Comparison of ENCODE assay signal across 23 cellular contexts in the genomic region with DNA sequence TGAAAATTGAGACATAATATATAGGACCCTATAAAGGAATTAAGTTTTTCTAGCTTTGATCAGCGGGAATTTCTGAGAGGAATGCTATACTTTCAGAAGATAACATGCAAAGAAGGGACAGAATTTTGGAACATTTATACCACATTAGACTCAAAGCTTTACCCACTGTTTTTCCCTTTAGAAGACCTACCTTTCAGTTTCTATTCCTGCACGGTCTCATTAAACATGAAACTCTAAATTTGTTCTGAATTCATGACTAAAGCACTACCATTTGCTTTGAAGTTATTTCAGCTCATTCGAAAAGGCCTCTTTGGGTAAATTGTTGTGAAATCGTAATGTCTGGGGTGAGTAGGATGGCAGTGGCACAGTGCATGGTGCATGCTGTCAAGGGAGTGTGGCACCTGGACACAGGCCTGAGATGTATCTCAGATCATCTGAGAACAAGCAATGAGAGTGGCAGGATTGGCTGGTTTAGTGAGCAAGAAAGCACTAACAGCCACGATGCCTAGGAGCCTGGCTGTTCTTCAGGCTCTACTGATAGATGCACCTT. TPM values are rescaled to one million over a fixed set of nuclear protein-coding genes. Genes with fewer than 3 reads are reported as not detected.
DNase-seq lines count a peak whose midpoint lies in the region; ATAC-seq and TF ChIP-seq lines count a peak whose summit lies in the region.
"Had no signal": no experiment of that assay in that cellular context is flagged by ENCODE, and none has a peak within 500 bp of the region (broad histone marks: within the 10 kb centered on the region; RNA-seq: fewer than 3 reads in every experiment).

No MANE protein-coding gene starts in this region.

- peaks cover 9% of the 10 kb centered on the region for H3K4me1 Mint-ChIP-seq in activated CD8-positive, alpha-beta T cell treated with anti-CD3 and anti-CD28 coated beads for 36 hours (ENCODE audit: low read depth)
- H3K4me1 Mint-ChIP-seq in activated CD8-positive, alpha-beta T cell treated with anti-CD3 and anti-CD28 coated beads, Interleukin-2, amount 10 ng/mL, durations not matched to agents 7 days and 5 days (ENCODE audit: low read depth): peaks cover 6% of the 10 kb centered on the region
- H3K4me1 Mint-ChIP-seq in activated T-helper 1 cell treated with anti-CD3 and anti-CD28 coated beads, Interleukin-12 subunit alpha, Interleukin-12 subunit beta, Interleukin-2, Interleukin-4 antibody, amounts not matched to agents 30 ng/mL and 10 ng/mL and 1 ng/mL, durations not matched to agents 14 hours and 24 hours and 36 hours (ENCODE audit: low read depth): peaks cover 8% of the 10 kb centered on the region
- H3K4me1 Mint-ChIP-seq: activated B cell treated with CpG ODN at 0.5 μM for 24 hours, immature natural killer cell had no signal

- TF ChIP-seq CTCF in activated CD8-positive, alpha-beta T cell treated with anti-CD3 and anti-CD28 coated beads for 36 hours (IDR thresholded peaks at IDR 0.05): no peak

- peak overlapping the region; percentile 4 for H3K27ac Mint-ChIP-seq in activated CD8-positive, alpha-beta T cell treated with anti-CD3 and anti-CD28 coated beads for 36 hours
- H3K27ac Mint-ChIP-seq in activated CD8-positive, alpha-beta T cell treated with anti-CD3 and anti-CD28 coated beads, Interleukin-2, amount 10 ng/mL, durations not matched to agents 7 days and 5 days: no peak overlapping the region
- peak overlapping the region; percentile 45 for H3K27ac Mint-ChIP-seq in activated T-helper 1 cell treated with anti-CD3 and anti-CD28 coated beads, Interleukin-12 subunit alpha, Interleukin-12 subunit beta, Interleukin-2, Interleukin-4 antibody, amounts not matched to agents 30 ng/mL and 10 ng/mL and 1 ng/mL, durations not matched to agents 14 hours and 24 hours and 36 hours
- H3K27ac Mint-ChIP-seq: activated B cell treated with CpG ODN at 0.5 μM for 24 hours; activated T-helper 2 cell treated with anti-CD3 and anti-CD28 coated beads, Interferon-gamma antibody, Interleukin-2, Interleukin-4, amounts not matched to agents 10 μg/mL and 5 μg/mL and 100 μg/mL, durations not matched to agents 14 hours and 24 hours and 36 hours; immature natural killer cell had no signal

- H3K79me2 ChIP-seq in Karpas-422 (ENCODE audit: low read length): no peaks in the 10 kb centered on the region

- no peaks in the 10 kb centered on the region for H3K9me3 ChIP-seq in Karpas-422 (ENCODE audit: low read length)
- H3K9me3 ChIP-seq: SK-N-SH, thyroid gland had no signal

- H3K4me2 ChIP-seq in Karpas-422 (ENCODE audit: low read depth, low read length, poor library complexity, severe bottlenecking): no peak overlapping the region
- H3K4me2 ChIP-seq: BLaER1 treated with 17β-estradiol and CSF1 and Interleukin-3, amounts not matched to agents 10 nM and 100 nM; SK-N-SH had no signal

- no peak overlapping the region for H3K4me3 ChIP-seq in Karpas-422 (ENCODE audit: low read length)
- H3K4me3 ChIP-seq: BLaER1 treated with 17β-estradiol and CSF1 and Interleukin-3, amounts not matched to agents 10 nM and 100 nM; dorsolateral prefrontal cortex; left ventricle myocardium inferior; thyroid gland had no signal

- no peaks in the 10 kb centered on the region for H3K27me3 ChIP-seq in Karpas-422 (ENCODE audit: low read length)
- H3K27me3 ChIP-seq: BLaER1 treated with 17β-estradiol and CSF1 and Interleukin-3, amounts not matched to agents 10 nM and 100 nM; dorsolateral prefrontal cortex; thyroid gland had no signal

- no peak overlapping the region for H3K9ac ChIP-seq in Karpas-422 (ENCODE audit: low read length)
- H3K9ac ChIP-seq: BLaER1 treated with 17β-estradiol and CSF1 and Interleukin-3, amounts not matched to agents 10 nM and 100 nM; SK-N-SH had no signal

- H3K27me3 Mint-ChIP-seq in activated CD8-positive, alpha-beta T cell treated with anti-CD3 and anti-CD28 coated beads for 36 hours: peaks cover 2% of the 10 kb centered on the region
- peaks cover 4% of the 10 kb centered on the region for H3K27me3 Mint-ChIP-seq in activated CD8-positive, alpha-beta T cell treated with anti-CD3 and anti-CD28 coated beads, Interleukin-2, amount 10 ng/mL, durations not matched to agents 7 days and 5 days (ENCODE audit: low read depth)
- H3K27me3 Mint-ChIP-seq in activated T-helper 1 cell treated with anti-CD3 and anti-CD28 coated beads, Interleukin-12 subunit alpha, Interleukin-12 subunit beta, Interleukin-2, Interleukin-4 antibody, amounts not matched to agents 30 ng/mL and 10 ng/mL and 1 ng/mL, durations not matched to agents 14 hours and 24 hours and 36 hours (ENCODE audit: insufficient read depth): peaks cover 6% of the 10 kb centered on the region

- peaks cover 6% of the 10 kb centered on the region for H3K9me3 Mint-ChIP-seq in activated CD8-positive, alpha-beta T cell treated with anti-CD3 and anti-CD28 coated beads for 36 hours
- H3K9me3 Mint-ChIP-seq in activated CD8-positive, alpha-beta T cell treated with anti-CD3 and anti-CD28 coated beads, Interleukin-2, amount 10 ng/mL, durations not matched to agents 7 days and 5 days (ENCODE audit: insufficient read depth): peaks cover 12% of the 10 kb centered on the region
- H3K9me3 Mint-ChIP-seq in activated T-helper 1 cell treated with anti-CD3 and anti-CD28 coated beads, Interleukin-12 subunit alpha, Interleukin-12 subunit beta, Interleukin-2, Interleukin-4 antibody, amounts not matched to agents 30 ng/mL and 10 ng/mL and 1 ng/mL, durations not matched to agents 14 hours and 24 hours and 36 hours: peaks cover 20% of the 10 kb centered on the region

- no peak overlapping the region for H3K27ac ChIP-seq in Karpas-422 (ENCODE audit: low read length)
- H3K27ac ChIP-seq: BLaER1 treated with 17β-estradiol and CSF1 and Interleukin-3, amounts not matched to agents 10 nM and 100 nM; dorsolateral prefrontal cortex; left ventricle myocardium inferior; RWPE1; thyroid gland had no signal

- POLR2A ChIA-PET in activated CD8-positive, alpha-beta T cell treated with anti-CD3 and anti-CD28 coated beads for 36 hours (lab: Charles Lee): no interaction called here
- POLR2A ChIA-PET in activated CD8-positive, alpha-beta T cell treated with anti-CD3 and anti-CD28 coated beads, Interleukin-2, amount 10 ng/mL, durations not matched to agents 7 days and 5 days (lab: Charles Lee): no interaction called here

- H2AFZ ChIP-seq in Karpas-422 (ENCODE audit: low read length): no peak overlapping the region

- no peaks in the 10 kb centered on the region for H3K36me3 ChIP-seq in Karpas-422 (ENCODE audit: insufficient read depth, low read length)
- H3K36me3 ChIP-seq: BLaER1 treated with 17β-estradiol and CSF1 and Interleukin-3, amounts not matched to agents 10 nM and 100 nM; left ventricle myocardium inferior; thyroid gland had no signal

- CTCF ChIA-PET in activated CD8-positive, alpha-beta T cell treated with anti-CD3 and anti-CD28 coated beads for 36 hours (lab: Charles Lee): no interaction called here
- CTCF ChIA-PET in activated CD8-positive, alpha-beta T cell treated with anti-CD3 and anti-CD28 coated beads, Interleukin-2, amount 10 ng/mL, durations not matched to agents 7 days and 5 days (lab: Charles Lee): interaction anchor here (0.7 to 0.9 kb wide), 2 partner anchors 37 to 121 kb away, joined by 3 read pairs; no protein-coding TSS in a partner anchor

- peak; percentile 21 for DNase-seq in activated CD8-positive, alpha-beta T cell treated with anti-CD3 and anti-CD28 coated beads for 36 hours
- DNase-seq in activated CD8-positive, alpha-beta T cell treated with anti-CD3 and anti-CD28 coated beads, Interleukin-2, amount 10 ng/mL, durations not matched to agents 7 days and 5 days: no peak
- DNase-seq in activated T-helper 1 cell treated with anti-CD3 and anti-CD28 coated beads, Interleukin-12 subunit alpha, Interleukin-12 subunit beta, Interleukin-2, Interleukin-4 antibody, amounts not matched to agents 30 ng/mL and 10 ng/mL and 1 ng/mL, durations not matched to agents 14 hours and 24 hours and 36 hours (ENCODE audit: low spot score): no peak
- DNase-seq in stimulated activated CD4-positive, alpha-beta T cell treated with anti-CD3 and anti-CD28 coated beads, Interleukin-4, amount 100 ng/mL, for 24 hours: peak; percentile 32
- DNase-seq in Karpas-422: no peak
- DNase-seq: activated B cell treated with CpG ODN at 0.5 μM for 24 hours, aorta, caudate nucleus, dorsolateral prefrontal cortex, immature natural killer cell, IMR-90, left ventricle myocardium inferior, NCI-H1436, NCI-H524 treated with DMSO at 0.1 percent for 48 hours, SK-N-SH, T-helper 9 cell, thyroid gland had no signal

- no peak overlapping the region for H3K4me3 Mint-ChIP-seq in activated CD8-positive, alpha-beta T cell treated with anti-CD3 and anti-CD28 coated beads for 36 hours
- H3K4me3 Mint-ChIP-seq in activated CD8-positive, alpha-beta T cell treated with anti-CD3 and anti-CD28 coated beads, Interleukin-2, amount 10 ng/mL, durations not matched to agents 7 days and 5 days: no peak overlapping the region
- peak overlapping the region; percentile 9 for H3K4me3 Mint-ChIP-seq in activated T-helper 1 cell treated with anti-CD3 and anti-CD28 coated beads, Interleukin-12 subunit alpha, Interleukin-12 subunit beta, Interleukin-2, Interleukin-4 antibody, amounts not matched to agents 30 ng/mL and 10 ng/mL and 1 ng/mL, durations not matched to agents 14 hours and 24 hours and 36 hours
- H3K4me3 Mint-ChIP-seq: activated B cell treated with CpG ODN at 0.5 μM for 24 hours, immature natural killer cell had no signal

- peak; percentile 80 for ATAC-seq in activated CD8-positive, alpha-beta T cell treated with anti-CD3 and anti-CD28 coated beads for 36 hours
- ATAC-seq in activated CD8-positive, alpha-beta T cell treated with anti-CD3 and anti-CD28 coated beads, Interleukin-2, amount 10 ng/mL, durations not matched to agents 7 days and 5 days: no peak
- ATAC-seq in HG02798 (IDR thresholded peaks at IDR 0.05; ENCODE audit: poor library complexity, unreplicated experiment): peak; percentile 36
- ATAC-seq in HG02981 (IDR thresholded peaks at IDR 0.05; ENCODE audit: unreplicated experiment): no peak
- no peak for ATAC-seq in HG03280 (IDR thresholded peaks at IDR 0.05; ENCODE audit: unreplicated experiment)

- no peaks in the 10 kb centered on the region for H4K20me1 ChIP-seq in Karpas-422 (ENCODE audit: insufficient read depth, low read depth, low read length)
- H4K20me1 ChIP-seq: BLaER1 treated with 17β-estradiol and CSF1 and Interleukin-3, amounts not matched to agents 10 nM and 100 nM had no signal

- intact Hi-C loops in activated CD8-positive, alpha-beta T cell treated with anti-CD3 and anti-CD28 coated beads for 36 hours (cut with micrococcal nuclease): no loop called here
- intact Hi-C loops in activated T-helper 1 cell treated with anti-CD3 and anti-CD28 coated beads, Interleukin-12 subunit alpha, Interleukin-12 subunit beta, Interleukin-2, Interleukin-4 antibody, amounts not matched to agents 30 ng/mL and 10 ng/mL and 1 ng/mL, durations not matched to agents 14 hours and 24 hours and 36 hours (cut with micrococcal nuclease): loop anchor here (1.0 to 2.0 kb wide), 3 partner anchors 43 to 97 kb away; a partner anchor contains a TSS

- no peaks in the 10 kb centered on the region for H3K9me2 ChIP-seq in Karpas-422 (replicated peaks; ENCODE audit: insufficient read depth, low read length)
- H3K9me2 ChIP-seq: SK-N-SH had no signal

- H3K36me3 Mint-ChIP-seq in activated CD8-positive, alpha-beta T cell treated with anti-CD3 and anti-CD28 coated beads for 36 hours (ENCODE audit: low read depth): peaks cover 2% of the 10 kb centered on the region
- no peaks in the 10 kb centered on the region for H3K36me3 Mint-ChIP-seq in activated CD8-positive, alpha-beta T cell treated with anti-CD3 and anti-CD28 coated beads, Interleukin-2, amount 10 ng/mL, durations not matched to agents 7 days and 5 days (ENCODE audit: low read depth)
- H3K36me3 Mint-ChIP-seq in activated T-helper 1 cell treated with anti-CD3 and anti-CD28 coated beads, Interleukin-12 subunit alpha, Interleukin-12 subunit beta, Interleukin-2, Interleukin-4 antibody, amounts not matched to agents 30 ng/mL and 10 ng/mL and 1 ng/mL, durations not matched to agents 14 hours and 24 hours and 36 hours (ENCODE audit: low read depth): peaks cover 1% of the 10 kb centered on the region
- H3K36me3 Mint-ChIP-seq: immature natural killer cell had no signal

- H3K4me1 ChIP-seq in Karpas-422 (ENCODE audit: low read length): no peaks in the 10 kb centered on the region
- H3K4me1 ChIP-seq: BLaER1 treated with 17β-estradiol and CSF1 and Interleukin-3, amounts not matched to agents 10 nM and 100 nM; left ventricle myocardium inferior; thyroid gland had no signal

RNA-seq across cellular contexts. Expression of a gene that starts 42.5 kb away (rescaled TPM):
- 10 to 100 TPM; 27.6 to 30.2 TPM for total RNA-seq in activated CD8-positive, alpha-beta T cell treated with anti-CD3 and anti-CD28 coated beads for 36 hours
- total RNA-seq in activated CD8-positive, alpha-beta T cell treated with anti-CD3 and anti-CD28 coated beads, Interleukin-2, amount 10 ng/mL, durations not matched to agents 7 days and 5 days: 10 to 100 TPM; 17.3 to 18.1 TPM
- total RNA-seq in activated T-helper 1 cell treated with anti-CD3 and anti-CD28 coated beads, Interleukin-12 subunit alpha, Interleukin-12 subunit beta, Interleukin-2, Interleukin-4 antibody, amounts not matched to agents 30 ng/mL and 10 ng/mL and 1 ng/mL, durations not matched to agents 14 hours and 24 hours and 36 hours: 27.8 and 29.4 TPM in 2 replicates
- total RNA-seq in Karpas-422 (2014; rRNA removed; shearing (Covaris generic); ENCODE audit: low replicate concordance): 19.4 and 19.7 TPM in 2 replicates

RNA-seq across cellular contexts. Expression of a gene that starts 42.7 kb away (rescaled TPM):
- total RNA-seq in activated CD8-positive, alpha-beta T cell treated with anti-CD3 and anti-CD28 coated beads for 36 hours: 10 to 100 TPM; 19.7 to 20.2 TPM
- 10 to 100 TPM; 27.9 to 28.8 TPM for total RNA-seq in activated CD8-positive, alpha-beta T cell treated with anti-CD3 and anti-CD28 coated beads, Interleukin-2, amount 10 ng/mL, durations not matched to agents 7 days and 5 days
- total RNA-seq in activated T-helper 1 cell treated with anti-CD3 and anti-CD28 coated beads, Interleukin-12 subunit alpha, Interleukin-12 subunit beta, Interleukin-2, Interleukin-4 antibody, amounts not matched to agents 30 ng/mL and 10 ng/mL and 1 ng/mL, durations not matched to agents 14 hours and 24 hours and 36 hours: 40.4 and 41.3 TPM in 2 replicates
- 28.4 and 31.9 TPM in 2 replicates for total RNA-seq in Karpas-422 (2014; rRNA removed; shearing (Covaris generic); ENCODE audit: low replicate concordance)

Comparison
In these comparisons a context has a peak if more than half of its experiments do, and no peak if none do; other contexts are left out.
1. ATAC-seq: peak in activated CD8-positive, alpha-beta T cell treated with anti-CD3 and anti-CD28 coated beads for 36 hours (single experiment) and HG02798 (single experiment); none in activated CD8-positive, alpha-beta T cell treated with anti-CD3 and anti-CD28 coated beads, Interleukin-2, amount 10 ng/mL, durations not matched to agents 7 days and 5 days (single experiment), HG02981 (single experiment) and HG03280 (single experiment).
2. DNase-seq: peak in activated CD8-positive, alpha-beta T cell treated with anti-CD3 and anti-CD28 coated beads for 36 hours (single experiment) and stimulated activated CD4-positive, alpha-beta T cell treated with anti-CD3 and anti-CD28 coated beads, Interleukin-4, amount 100 ng/mL, for 24 hours (single experiment); none in activated CD8-positive, alpha-beta T cell treated with anti-CD3 and anti-CD28 coated beads, Interleukin-2, amount 10 ng/mL, durations not matched to agents 7 days and 5 days (single experiment), activated T-helper 1 cell treated with anti-CD3 and anti-CD28 coated beads, Interleukin-12 subunit alpha, Interleukin-12 subunit beta, Interleukin-2, Interleukin-4 antibody, amounts not matched to agents 30 ng/mL and 10 ng/mL and 1 ng/mL, durations not matched to agents 14 hours and 24 hours and 36 hours (single experiment) and Karpas-422 (single experiment).